In the genomic region with DNA sequence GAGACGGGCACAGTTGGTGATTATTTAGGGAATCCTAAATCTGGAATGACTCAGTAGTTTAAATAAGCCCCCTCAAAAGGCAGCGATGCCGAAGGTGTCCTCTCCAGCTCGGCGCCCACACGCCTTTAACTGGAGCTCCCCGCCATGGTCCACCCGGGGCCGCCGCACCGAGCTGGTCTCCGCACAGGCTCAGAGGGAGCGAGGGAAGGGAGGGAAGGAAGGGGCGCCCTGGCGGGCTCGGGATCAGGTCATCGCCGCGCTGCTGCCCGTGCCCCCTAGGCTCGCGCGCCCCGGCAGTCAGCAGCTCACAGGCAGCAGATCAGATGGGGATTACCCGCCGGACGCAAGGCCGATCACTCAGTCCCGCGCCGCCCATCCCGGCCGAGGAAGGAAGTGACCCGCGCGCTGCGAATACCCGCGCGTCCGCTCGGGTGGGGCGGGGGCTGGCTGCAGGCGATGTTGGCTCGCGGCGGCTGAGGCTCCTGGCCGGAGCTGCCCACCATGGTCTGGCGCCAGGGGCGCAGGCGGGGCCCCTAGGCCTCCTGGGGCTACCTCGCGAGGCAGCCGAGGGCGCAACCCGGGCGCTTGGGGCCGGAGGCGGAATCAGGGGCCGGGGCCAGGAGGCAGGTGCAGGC, we compare ENCODE assay signal across 8 cellular contexts.
DNase-seq lines count a peak whose midpoint lies in the region; ATAC-seq lines count a peak whose summit lies in the region.

No MANE protein-coding gene starts in this region.

- no peaks in the 10 kb centered on the region for H3K36me3 Mint-ChIP-seq in activated CD4-positive, alpha-beta T cell treated with anti-CD3 and anti-CD28 coated beads for 36 hours (ENCODE audit: low read depth)
- no peaks in the 10 kb centered on the region for H3K36me3 Mint-ChIP-seq in memory B cell
- no peaks in the 10 kb centered on the region for H3K36me3 Mint-ChIP-seq in activated T-helper 2 cell treated with anti-CD3 and anti-CD28 coated beads, Interferon-gamma antibody, Interleukin-2, Interleukin-4, amounts not matched to agents 10 μg/mL and 5 μg/mL and 100 μg/mL, durations not matched to agents 14 hours and 24 hours and 36 hours (ENCODE audit: low read depth)

- no peaks in the 10 kb centered on the region for H3K9me3 Mint-ChIP-seq in activated CD4-positive, alpha-beta T cell treated with anti-CD3 and anti-CD28 coated beads for 36 hours (ENCODE audit: low read depth)
- no peaks in the 10 kb centered on the region for H3K9me3 Mint-ChIP-seq in memory B cell
- H3K9me3 Mint-ChIP-seq in activated T-helper 2 cell treated with anti-CD3 and anti-CD28 coated beads, Interferon-gamma antibody, Interleukin-2, Interleukin-4, amounts not matched to agents 10 μg/mL and 5 μg/mL and 100 μg/mL, durations not matched to agents 14 hours and 24 hours and 36 hours, result no peaks in the 10 kb centered on the region

- peaks cover 8% of the 10 kb centered on the region for H3K4me1 Mint-ChIP-seq in activated CD4-positive, alpha-beta T cell treated with anti-CD3 and anti-CD28 coated beads for 36 hours
- peaks cover 10% of the 10 kb centered on the region for H3K4me1 Mint-ChIP-seq in memory B cell
- peaks cover 3% of the 10 kb centered on the region for H3K4me1 Mint-ChIP-seq in activated T-helper 2 cell treated with anti-CD3 and anti-CD28 coated beads, Interferon-gamma antibody, Interleukin-2, Interleukin-4, amounts not matched to agents 10 μg/mL and 5 μg/mL and 100 μg/mL, durations not matched to agents 14 hours and 24 hours and 36 hours (ENCODE audit: low read depth)

- no peak overlapping the region for H3K4me3 Mint-ChIP-seq in activated CD4-positive, alpha-beta T cell treated with anti-CD3 and anti-CD28 coated beads for 36 hours
- peak overlapping the region; percentile 55 for H3K4me3 Mint-ChIP-seq in memory B cell
- H3K4me3 Mint-ChIP-seq in activated T-helper 2 cell treated with anti-CD3 and anti-CD28 coated beads, Interferon-gamma antibody, Interleukin-2, Interleukin-4, amounts not matched to agents 10 μg/mL and 5 μg/mL and 100 μg/mL, durations not matched to agents 14 hours and 24 hours and 36 hours (ENCODE audit: low read depth), result no peak overlapping the region

- in situ Hi-C loops in KBM-7 (cut with MboI; ENCODE audit: low pct_unique_long_range_greater_than_20kb, low sequenced_read_pairs), result no loop called here

- intact Hi-C loops in activated CD4-positive, alpha-beta T cell treated with anti-CD3 and anti-CD28 coated beads for 36 hours (cut with DNase I, micrococcal nuclease), result no loop called here
- intact Hi-C loops in activated T-helper 2 cell treated with anti-CD3 and anti-CD28 coated beads, Interferon-gamma antibody, Interleukin-2, Interleukin-4, amounts not matched to agents 10 μg/mL and 5 μg/mL and 100 μg/mL, durations not matched to agents 14 hours and 24 hours and 36 hours (cut with micrococcal nuclease), result no loop called here

- no peak for ATAC-seq in activated CD4-positive, alpha-beta T cell treated with anti-CD3 and anti-CD28 coated beads for 36 hours
- ATAC-seq in memory B cell (ENCODE audit: low read depth), result peak; percentile 24

- DNase-seq in activated CD4-positive, alpha-beta T cell treated with anti-CD3 and anti-CD28 coated beads for 36 hours, result peak; percentile 6
- no peak for DNase-seq in activated CD4-positive, alpha-beta T cell treated with anti-CD3 and anti-CD28 coated beads for 1 hour
- DNase-seq in KBM-7 (peak; percentile 23), dermis microvascular lymphatic vessel endothelial cell (ENCODE audit: low read depth in 2 of 2) (peak; percentile 44 to 55), memory B cell (ENCODE audit: low spot score in 2 of 2) (no peak), UCSD-AML1 (lab: John Stamatoyannopoulos, UW; ENCODE audit: unreplicated experiment) (no peak), activated gamma-delta T cell (lab: John Stamatoyannopoulos, UW) (no peak)
- DNase-seq in activated T-helper 2 cell treated with anti-CD3 and anti-CD28 coated beads, Interferon-gamma antibody, Interleukin-2, Interleukin-4, amounts not matched to agents 10 μg/mL and 5 μg/mL and 100 μg/mL, durations not matched to agents 14 hours and 24 hours and 36 hours (ENCODE audit: low spot score), result no peak

- POLR2A ChIA-PET in activated CD4-positive, alpha-beta T cell treated with anti-CD3 and anti-CD28 coated beads for 36 hours (lab: Charles Lee), result no interaction called here

- no peak overlapping the region for H3K27ac Mint-ChIP-seq in activated CD4-positive, alpha-beta T cell treated with anti-CD3 and anti-CD28 coated beads for 36 hours
- no peak overlapping the region for H3K27ac Mint-ChIP-seq in memory B cell
- H3K27ac Mint-ChIP-seq in activated T-helper 2 cell treated with anti-CD3 and anti-CD28 coated beads, Interferon-gamma antibody, Interleukin-2, Interleukin-4, amounts not matched to agents 10 μg/mL and 5 μg/mL and 100 μg/mL, durations not matched to agents 14 hours and 24 hours and 36 hours, result no peak overlapping the region

- peaks cover 48% of the 10 kb centered on the region for H3K27me3 Mint-ChIP-seq in activated CD4-positive, alpha-beta T cell treated with anti-CD3 and anti-CD28 coated beads for 36 hours
- peaks cover 24% of the 10 kb centered on the region for H3K27me3 Mint-ChIP-seq in memory B cell
- H3K27me3 Mint-ChIP-seq in activated T-helper 2 cell treated with anti-CD3 and anti-CD28 coated beads, Interferon-gamma antibody, Interleukin-2, Interleukin-4, amounts not matched to agents 10 μg/mL and 5 μg/mL and 100 μg/mL, durations not matched to agents 14 hours and 24 hours and 36 hours (ENCODE audit: low read depth), result peaks cover 50% of the 10 kb centered on the region

- CTCF ChIA-PET in activated CD4-positive, alpha-beta T cell treated with anti-CD3 and anti-CD28 coated beads for 36 hours (lab: Charles Lee), result interaction anchor here (0.6 to 0.7 kb wide), 3 partner anchors 35 to 1684 kb away, joined by 3 to 4 read pairs (median 3); no protein-coding TSS in a partner anchor

Comparison
In these comparisons a context has a peak if more than half of its experiments do, and no peak if none do; other contexts are left out.
1. DNase-seq: peak in activated CD4-positive, alpha-beta T cell treated with anti-CD3 and anti-CD28 coated beads for 36 hours (single experiment), KBM-7 (single experiment) and dermis microvascular lymphatic vessel endothelial cell (2 of 2); none in activated CD4-positive, alpha-beta T cell treated with anti-CD3 and anti-CD28 coated beads for 1 hour (single experiment), memory B cell (0 of 2), UCSD-AML1 (single experiment), activated T-helper 2 cell treated with anti-CD3 and anti-CD28 coated beads, Interferon-gamma antibody, Interleukin-2, Interleukin-4, amounts not matched to agents 10 μg/mL and 5 μg/mL and 100 μg/mL, durations not matched to agents 14 hours and 24 hours and 36 hours (single experiment) and activated gamma-delta T cell (single experiment).